Comparison of ENCODE assay signal across 8 cellular contexts in genomic region chr17:386145-386876, GRCh38. TPM values are rescaled to one million over a fixed set of nuclear protein-coding genes. Genes with fewer than 3 reads are reported as not detected.
DNase-seq lines count a peak whose midpoint lies in the region; ATAC-seq, FAIRE-seq and TF ChIP-seq lines count a peak whose summit lies in the region.

No MANE protein-coding gene starts in this region.

- intact Hi-C loops in Right ventricle myocardium inferior (cut with DNase I), result loop anchor here (2.0 kb wide), 2 partner anchors 222 to 244 kb away; no protein-coding TSS in a partner anchor

- H3K36me3 Mint-ChIP-seq in progenitor cell of endocrine pancreas (ENCODE audit: insufficient read depth), result no peaks in the 10 kb centered on the region

- FAIRE-seq in urothelium cell line (lab: Jason Lieb, UNC), result no peak

- peak overlapping the region; percentile 77 for H3K4me3 Mint-ChIP-seq in progenitor cell of endocrine pancreas (ENCODE audit: low read depth)

- H3K27me3 Mint-ChIP-seq in progenitor cell of endocrine pancreas, result peaks cover 27% of the 10 kb centered on the region

- H3K36me3 ChIP-seq in HEK293 (ENCODE audit: control insufficient read depth in 2 of 2, insufficient read depth in 1 of 2, low read length in 2 of 2), result no peaks in the 10 kb centered on the region

- TF ChIP-seq CTCF in HEK293 (tag by site-specific recombination; IDR thresholded peaks at IDR 0.05), result no peak
- peak; percentile 78 for TF ChIP-seq CTCF in progenitor cell of endocrine pancreas (IDR thresholded peaks at IDR 0.05; ENCODE audit: unreplicated experiment)

- peak overlapping the region; percentile 75 for H3K27ac Mint-ChIP-seq in progenitor cell of endocrine pancreas

- peaks cover 24% of the 10 kb centered on the region for H3K4me1 Mint-ChIP-seq in progenitor cell of endocrine pancreas (ENCODE audit: low read depth)

- in situ Hi-C loops in Caki2 (cut with HindIII; ENCODE audit: low pct_unique_long_range_greater_than_20kb, low sequenced_read_pairs), result no loop called here

- POLR2A ChIA-PET in HEK293 (lab: Yijun Ruan, JAX), result no interaction called here

- peak; percentile 50 for DNase-seq in Caki2 (ENCODE audit: low read depth)
- peak; percentile 68 for DNase-seq in RPMI8226
- peak; percentile 53 for DNase-seq in activated gamma-delta T cell treated with anti-CD3 and anti-CD28 coated beads, Interleukin-2, amount 50 U/mL, for 16 hours (ENCODE audit: low read depth)
- peak; percentile 92 for DNase-seq in Right ventricle myocardium inferior (ENCODE audit: missing footprints)
- DNase-seq in progenitor cell of endocrine pancreas (ENCODE audit: low spot score, unreplicated experiment), result peak; percentile 87
- DNase-seq in urothelium cell line (ENCODE audit: low spot score), result peak; percentile 81
- no peak for DNase-seq in SKM-1 (lab: John Stamatoyannopoulos, UW; ENCODE audit: unreplicated experiment)

- no peaks in the 10 kb centered on the region for H3K9me3 Mint-ChIP-seq in progenitor cell of endocrine pancreas (ENCODE audit: low read depth)

- ATAC-seq in Right ventricle myocardium inferior, result peak; percentile 82

- no peak overlapping the region for H3K27ac ChIP-seq in HEK293 (ENCODE audit: extremely low read depth, low read depth, low read length)

- peak overlapping the region; percentile 35 for H3K4me3 ChIP-seq in HEK293 (ENCODE audit: low read depth, low read length)

- no peaks in the 10 kb centered on the region for H3K9me3 ChIP-seq in HEK293 (ENCODE audit: control insufficient read depth, insufficient read depth, low read depth, low read length)

- peaks cover 7% of the 10 kb centered on the region; the same call in 1 of the 2 replicates for H3K4me1 ChIP-seq in HEK293 (ENCODE audit: control insufficient read depth, insufficient read depth, low read length)

- CTCF ChIA-PET in HEK293 (lab: Yijun Ruan, JAX), result interaction anchor here (0.6 to 1.7 kb wide), 9 partner anchors 9 to 1929 kb away, joined by 3 to 5 read pairs (median 3); a partner anchor contains a TSS

TF ChIP-seq in HEK293, 187 proteins besides CTCF, POLR2A, EP300 and RAD21 (continues in another document):
- peak; percentile 54 for TF ChIP-seq ZBTB8A (tag by site-specific recombination; IDR thresholded peaks at IDR 0.05)
- no peak for TF ChIP-seq KLF1 (tag by site-specific recombination; IDR thresholded peaks at IDR 0.05)
- TF ChIP-seq HOXD13 (CRISPR knock-in tag; IDR thresholded peaks at IDR 0.05; ENCODE audit: borderline replicate concordance), result no peak
- TF ChIP-seq ZFP3 (tag by site-specific recombination; IDR thresholded peaks at IDR 0.05; ENCODE audit: low read depth), result no peak
- TF ChIP-seq ZNF214 (tag by site-specific recombination; IDR thresholded peaks at IDR 0.05; ENCODE audit: borderline replicate concordance), result no peak
- TF ChIP-seq MYNN (tag by site-specific recombination; IDR thresholded peaks at IDR 0.05; ENCODE audit: borderline replicate concordance), result no peak
- TF ChIP-seq ZNF335 (tag by site-specific recombination; conservative IDR thresholded peaks at IDR 0.05), result no peak
- no peak for TF ChIP-seq ZNF792 (tag by site-specific recombination; IDR thresholded peaks at IDR 0.05)
- TF ChIP-seq ZBTB10 (tag by site-specific recombination; IDR thresholded peaks at IDR 0.05), result no peak
- TF ChIP-seq ZNF830 (tag by site-specific recombination; IDR thresholded peaks at IDR 0.05; ENCODE audit: low read depth), result no peak
- peak; percentile 26; the same call in 1 of the 2 replicates for TF ChIP-seq SP3 (tag by site-specific recombination; IDR thresholded peaks at IDR 0.05)
- TF ChIP-seq ZNF223 (tag by site-specific recombination; IDR thresholded peaks at IDR 0.05), result no peak
- TF ChIP-seq ZNF19 (tag by site-specific recombination; IDR thresholded peaks at IDR 0.05; ENCODE audit: low read depth), result no peak
- TF ChIP-seq ZNF366 (tag by site-specific recombination; conservative IDR thresholded peaks at IDR 0.05), result no peak
- no peak for TF ChIP-seq OSR2 (tag by site-specific recombination; IDR thresholded peaks at IDR 0.05)
- no peak for TF ChIP-seq ZNF843 (tag by site-specific recombination; IDR thresholded peaks at IDR 0.05)
- TF ChIP-seq SP2 (tag by site-specific recombination; IDR thresholded peaks at IDR 0.05), result no peak
- TF ChIP-seq BCL11B (tag by site-specific recombination; IDR thresholded peaks at IDR 0.05; ENCODE audit: low read depth), result 0 out of 2 replicates have a peak, but pooled peaks have one; percentile 80
- TF ChIP-seq ZNF510 (tag by site-specific recombination; IDR thresholded peaks at IDR 0.05; ENCODE audit: insufficient replicate concordance), result no peak
- TF ChIP-seq YY2 (tag by site-specific recombination; IDR thresholded peaks at IDR 0.05), result no peak
- no peak for TF ChIP-seq ZNF157 (tag by site-specific recombination; IDR thresholded peaks at IDR 0.05)
- TF ChIP-seq ZNF544 (tag by site-specific recombination; IDR thresholded peaks at IDR 0.05), result no peak
- peak; percentile 80; the same call in 1 of the 2 replicates for TF ChIP-seq ZSCAN30 (tag by site-specific recombination; IDR thresholded peaks at IDR 0.05)
- TF ChIP-seq ZNF747 (tag by site-specific recombination; IDR thresholded peaks at IDR 0.05), result no peak
- TF ChIP-seq ZFP41 (tag by site-specific recombination; IDR thresholded peaks at IDR 0.05; ENCODE audit: borderline replicate concordance), result no peak
- no peak for TF ChIP-seq ZNF211 (tag by site-specific recombination; IDR thresholded peaks at IDR 0.05; ENCODE audit: low read depth)
- no peak for TF ChIP-seq ZBTB20 (tag by site-specific recombination; IDR thresholded peaks at IDR 0.05)
- no peak for TF ChIP-seq ZNF423 (tag by site-specific recombination; IDR thresholded peaks at IDR 0.05)
- no peak for TF ChIP-seq TCF7L2 (IDR thresholded peaks at IDR 0.05; ENCODE audit: borderline replicate concordance, low read depth, low read length)
- 0 out of 2 replicates have a peak, but pooled peaks have one; percentile 16 for TF ChIP-seq ZNF596 (tag by site-specific recombination; IDR thresholded peaks at IDR 0.05)
- no peak for TF ChIP-seq ZNF645 (tag by site-specific recombination; IDR thresholded peaks at IDR 0.05)
- TF ChIP-seq ZIC2 (tag by site-specific recombination; IDR thresholded peaks at IDR 0.05), result peak; percentile 61
- peak; percentile 29; the same call in 1 of the 2 replicates for TF ChIP-seq ZNF398 (tag by site-specific recombination; IDR thresholded peaks at IDR 0.05)
- TF ChIP-seq ZNF121 (tag by site-specific recombination; IDR thresholded peaks at IDR 0.05), result no peak

RNA-seq across cellular contexts. Expression of gene RPH3AL, which starts 33.7 kb away (rescaled TPM):
- 17.7 and 28.8 TPM in 2 replicates for total RNA-seq in Caki2 (2014; rRNA removed; shearing (Covaris generic); ENCODE audit: low replicate concordance)
- 3.6 TPM for total RNA-seq in Right ventricle myocardium inferior
- total RNA-seq in progenitor cell of endocrine pancreas, result 47.6 and 47.8 TPM in 2 replicates

RNA-seq across cellular contexts. Expression of gene RFLNB, which starts 59.4 kb away (rescaled TPM):
- 36.0 and 38.2 TPM in 2 replicates for total RNA-seq in Caki2 (2014; rRNA removed; shearing (Covaris generic); ENCODE audit: low replicate concordance)
- total RNA-seq in Right ventricle myocardium inferior (23.0 TPM), progenitor cell of endocrine pancreas (10.7 and 11.1 TPM in 2 replicates)
